8 cellular contexts compared by ENCODE assay signal in the genomic region with DNA sequence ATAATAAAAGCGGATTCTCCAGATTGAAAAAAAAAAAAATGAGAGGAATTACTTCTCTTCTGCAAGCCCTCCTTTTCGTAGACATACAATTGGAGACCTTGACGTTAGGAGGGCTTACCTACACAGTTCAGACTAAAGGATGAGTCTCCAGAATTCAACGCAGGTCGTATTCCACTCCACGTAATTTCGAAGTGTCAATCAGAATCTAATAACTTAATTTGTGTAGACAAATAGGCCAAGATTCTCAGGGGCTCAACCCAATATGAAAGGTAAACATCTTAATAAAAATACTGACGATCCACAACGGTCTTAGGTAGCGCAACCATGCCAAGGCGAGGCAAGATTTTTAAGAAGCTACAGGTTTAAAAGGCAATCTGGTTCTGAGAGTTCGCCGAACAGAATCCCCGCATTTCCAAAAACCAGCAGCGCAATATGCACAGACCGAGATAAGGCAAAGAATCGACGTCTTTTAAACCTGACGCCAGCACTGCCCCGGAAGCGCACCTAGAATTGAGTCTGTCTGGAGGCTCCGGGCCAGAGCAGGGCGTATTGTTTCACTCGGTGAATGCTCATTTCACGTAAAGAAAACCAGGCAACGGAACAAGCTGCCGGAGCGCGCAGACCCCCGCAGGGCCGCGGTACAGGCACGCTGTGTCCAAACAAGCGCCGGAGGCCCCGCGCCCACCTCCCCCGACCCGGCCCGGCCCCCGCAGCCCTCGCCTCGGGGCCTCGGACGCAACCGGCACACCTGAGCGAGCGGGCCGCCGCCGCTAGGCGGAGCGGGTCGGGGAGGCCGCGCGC. TPM values are rescaled to one million over a fixed set of nuclear protein-coding genes. Genes with fewer than 3 reads are reported as not detected.
DNase-seq lines count a peak whose midpoint lies in the region; ATAC-seq and TF ChIP-seq lines count a peak whose summit lies in the region.

No MANE protein-coding gene starts in this region.

- peak; percentile 9 for ATAC-seq in GM18520 (IDR thresholded peaks at IDR 0.05; ENCODE audit: unreplicated experiment)
- ATAC-seq in HG03039 (IDR thresholded peaks at IDR 0.05; ENCODE audit: unreplicated experiment), result peak; percentile 30
- ATAC-seq in activated naive CD8-positive, alpha-beta T cell treated with anti-CD3 and anti-CD28 coated beads, Interleukin-2, amount 50 U/mL, for 24 hours, result peak; percentile 34
- peak; percentile 0 for ATAC-seq in right cardiac atrium

- no peaks in the 10 kb centered on the region for H3K27me3 Mint-ChIP-seq in activated naive CD8-positive, alpha-beta T cell treated with anti-CD3 and anti-CD28 coated beads, Interleukin-2, amount 50 U/mL, for 24 hours

- H3K36me3 ChIP-seq in BLaER1 treated with 17β-estradiol and CSF1 and Interleukin-3, amounts not matched to agents 10 nM and 100 nM, result peaks cover 0 to 4% (median 3%) of the 10 kb centered on the region in 11 experiments; a peak in 10 of 22 replicates

- 1% methylated on average over 57 of the region's 57 CpGs for WGBS in right cardiac atrium

- H3K4me1 ChIP-seq in BLaER1 treated with 17β-estradiol and CSF1 and Interleukin-3, amounts not matched to agents 10 nM and 100 nM, result peaks cover 28 to 42% (median 34%) of the 10 kb centered on the region in 10 experiments
- H3K4me1 ChIP-seq in right cardiac atrium (ENCODE audit: control insufficient read depth, insufficient read depth, low read length), result no peaks in the 10 kb centered on the region

- H3K27ac Mint-ChIP-seq in activated naive CD8-positive, alpha-beta T cell treated with anti-CD3 and anti-CD28 coated beads, Interleukin-2, amount 50 U/mL, for 24 hours, result peak overlapping the region; percentile 91

- H3K27me3 ChIP-seq in BLaER1 treated with 17β-estradiol and CSF1 and Interleukin-3, amounts not matched to agents 10 nM and 100 nM, result no peaks in the 10 kb centered on the region
- no peaks in the 10 kb centered on the region for H3K27me3 ChIP-seq in right cardiac atrium (ENCODE audit: control insufficient read depth, insufficient read depth)

- peak overlapping the region; percentile 88 for H3K4me3 Mint-ChIP-seq in activated naive CD8-positive, alpha-beta T cell treated with anti-CD3 and anti-CD28 coated beads, Interleukin-2, amount 50 U/mL, for 24 hours

- intact Hi-C loops in right cardiac atrium (cut with DNase I), result no loop called here

- H4K20me1 ChIP-seq in BLaER1 treated with 17β-estradiol and CSF1 and Interleukin-3, amounts not matched to agents 10 nM and 100 nM, result peaks cover 18 to 48% (median 42%) of the 10 kb centered on the region in 11 experiments; a peak in 20 of 22 replicates

- peak overlapping the region; percentile 85 to 99 (median 89) for H3K4me3 ChIP-seq in BLaER1 treated with 17β-estradiol and CSF1 and Interleukin-3, amounts not matched to agents 10 nM and 100 nM
- H3K4me3 ChIP-seq in right cardiac atrium (ENCODE audit: low read length), result peak overlapping the region; percentile 94
- H3K4me3 ChIP-seq in retinal pigment epithelial cell (ENCODE audit: low read length), result peak overlapping the region; percentile 94

- H3K27ac ChIP-seq in BLaER1 treated with 17β-estradiol and CSF1 and Interleukin-3, amounts not matched to agents 10 nM and 100 nM, result peak overlapping the region; percentile 84 to 96 (median 92)
- peak overlapping the region; percentile 75 for H3K27ac ChIP-seq in right cardiac atrium (ENCODE audit: low read length)

- peak overlapping the region; percentile 92 to 98 (median 95) for H3K9ac ChIP-seq in BLaER1 treated with 17β-estradiol and CSF1 and Interleukin-3, amounts not matched to agents 10 nM and 100 nM

- no peaks in the 10 kb centered on the region for H3K9me3 ChIP-seq in BLaER1 treated with 17β-estradiol and CSF1 and Interleukin-3, amounts not matched to agents 10 nM and 100 nM (replicated peaks in 1 of 11)
- no peaks in the 10 kb centered on the region for H3K9me3 ChIP-seq in right cardiac atrium (ENCODE audit: control insufficient read depth, low read length)

- H3K9me3 Mint-ChIP-seq in activated naive CD8-positive, alpha-beta T cell treated with anti-CD3 and anti-CD28 coated beads, Interleukin-2, amount 50 U/mL, for 24 hours, result no peaks in the 10 kb centered on the region

- DNase-seq in NOMO-1 (lab: John Stamatoyannopoulos, UW; ENCODE audit: unreplicated experiment in 2 of 2) (peak; percentile 12 to 36), right cardiac atrium (no peak), retinal pigment epithelial cell (ENCODE audit: low read depth) (no peak), iPS-NIHi7 (ENCODE audit: extremely low spot score) (no peak)
- DNase-seq in activated naive CD8-positive, alpha-beta T cell treated with anti-CD3 and anti-CD28 coated beads, Interleukin-2, amount 50 U/mL, for 24 hours, result no peak

- TF ChIP-seq CTCF in retinal pigment epithelial cell (conservative IDR thresholded peaks at IDR 0.05; ENCODE audit: low read depth, low read length), result no peak

- peak overlapping the region; percentile 77 to 96 (median 90) for H3K4me2 ChIP-seq in BLaER1 treated with 17β-estradiol and CSF1 and Interleukin-3, amounts not matched to agents 10 nM and 100 nM

- no peaks in the 10 kb centered on the region for H3K36me3 Mint-ChIP-seq in activated naive CD8-positive, alpha-beta T cell treated with anti-CD3 and anti-CD28 coated beads, Interleukin-2, amount 50 U/mL, for 24 hours (ENCODE audit: low read depth)

- peaks cover 48% of the 10 kb centered on the region for H3K4me1 Mint-ChIP-seq in activated naive CD8-positive, alpha-beta T cell treated with anti-CD3 and anti-CD28 coated beads, Interleukin-2, amount 50 U/mL, for 24 hours

RNA-seq across cellular contexts. Expression of gene MBTPS1, which starts 0.6 kb away (rescaled TPM):
- total RNA-seq in right cardiac atrium, result 100 to 1,000 TPM in 2 of 4 donors, 10 to 100 TPM in 2; 88.1 to 112 (median 102) TPM
- polyA plus RNA-seq in right cardiac atrium, result 59.3 TPM

RNA-seq across cellular contexts. Expression of gene HSDL1, which starts 28.9 kb away (rescaled TPM):
- total RNA-seq in right cardiac atrium, result 10 to 100 TPM; 19.8 to 34.8 (median 26.5) TPM
- 15.0 TPM for polyA plus RNA-seq in right cardiac atrium

RNA-seq across cellular contexts. Expression of gene DNAAF1, which starts 29.0 kb away (rescaled TPM):
- total RNA-seq in right cardiac atrium, result under 1 TPM in 2 of 4 donors, not detected in 2; 0.14 to 0.28 TPM
- polyA plus RNA-seq in right cardiac atrium, result 0.68 TPM

Comparison
In these comparisons a context has a peak if more than half of its experiments do, and no peak if none do; other contexts are left out.
1. DNase-seq: peak in NOMO-1 (2 of 2); none in activated naive CD8-positive, alpha-beta T cell treated with anti-CD3 and anti-CD28 coated beads, Interleukin-2, amount 50 U/mL, for 24 hours (single experiment), right cardiac atrium (0 of 3), retinal pigment epithelial cell (single experiment) and iPS-NIHi7 (single experiment).
2. Peak in every context shown above with its lines, with median percentiles within 50 percentile points of each other: H3K4me3 ChIP-seq and ATAC-seq.